In the genomic region with DNA sequence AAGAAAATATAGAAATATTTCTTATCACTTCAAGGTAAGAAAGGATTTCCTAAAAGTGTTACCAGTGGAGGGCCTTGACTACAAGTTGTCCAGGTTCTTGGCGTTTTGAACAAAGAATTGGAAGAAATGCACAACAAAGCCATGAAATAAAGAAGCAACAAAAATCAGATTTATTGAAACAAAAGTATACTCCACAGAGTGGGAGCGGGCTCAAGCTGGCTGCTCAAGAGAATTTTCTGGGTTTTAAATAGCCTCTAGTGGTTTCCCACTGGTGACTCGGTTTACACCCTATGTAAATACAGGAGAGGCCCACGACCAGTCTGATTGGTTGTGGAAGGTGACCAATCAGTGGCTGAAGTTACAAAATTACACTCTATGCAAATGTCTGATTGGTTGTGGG, we compare ENCODE assay signal across 24 cellular contexts.
DNase-seq lines count a peak whose midpoint lies in the region; ATAC-seq, FAIRE-seq and TF ChIP-seq lines count a peak whose summit lies in the region.
"Had no signal": no experiment of that assay in that cellular context is flagged by ENCODE, and none has a peak within 500 bp of the region (broad histone marks: within the 10 kb centered on the region; RNA-seq: fewer than 3 reads in every experiment).

No MANE protein-coding gene starts in this region.

- H3K9me3 ChIP-seq in HepG2 (ENCODE audit: low read length): peaks cover 7% of the 10 kb centered on the region
- H3K9me3 ChIP-seq in right lobe of liver: no peaks in the 10 kb centered on the region
- no peaks in the 10 kb centered on the region for H3K9me3 ChIP-seq in CD8-positive, alpha-beta memory T cell (ENCODE audit: low read length)
- H3K9me3 ChIP-seq: A549 had no signal

- no peak for FAIRE-seq in HepG2 (lab: Jason Lieb, UNC)
- FAIRE-seq: A549, GM12878, GM12892, GM18507 had no signal

- peaks cover 31 to 52% (median 38%) of the 10 kb centered on the region in 3 donors for H3K4me1 Mint-ChIP-seq in CD8-positive, alpha-beta memory T cell
- H3K4me1 Mint-ChIP-seq in immature natural killer cell (peaks cover 37 to 74% of the 10 kb centered on the region in 2 donors), nephron progenitor cell (no peaks in the 10 kb centered on the region)

- no TSS peak for BruUV-seq in HepG2 (replicated peaks; lab: Mats Ljungman, UMichigan)

- H3K79me2 ChIP-seq in HepG2 (ENCODE audit: insufficient read depth, low read length): no peaks in the 10 kb centered on the region

- no peak overlapping the region for H3K4me3 Mint-ChIP-seq in CD8-positive, alpha-beta memory T cell
- H3K4me3 Mint-ChIP-seq in immature natural killer cell (no peak overlapping the region), nephron progenitor cell (no peak overlapping the region)
- H3K4me3 Mint-ChIP-seq: B cell; CD4-positive, alpha-beta T cell; CD8-positive, alpha-beta T cell had no signal

- H3K9ac ChIP-seq in HepG2 (ENCODE audit: insufficient read depth, low read depth, low read length): no peak overlapping the region
- H3K9ac ChIP-seq: BLaER1 treated with 17β-estradiol and CSF1 and Interleukin-3, amounts not matched to agents 10 nM and 100 nM had no signal

- intact Hi-C loops in HepG2 (cut with micrococcal nuclease; ENCODE audit: unreplicated experiment) (no loop called here), right lobe of liver (cut with DNase I) (no loop called here)

- TF ChIP-seq EP300 in HepG2 (IDR thresholded peaks at IDR 0.05; ENCODE audit: low read depth in 2 of 2, low read length in 2 of 2) (no peak), HepG2 (CRISPR knock-in tag; IDR thresholded peaks at IDR 0.05; ENCODE audit: borderline replicate concordance) (no peak)

- H3K27ac ChIP-seq in HepG2 (ENCODE audit: extremely low read length, insufficient read depth, low read length) (no peak overlapping the region), right lobe of liver (no peak overlapping the region)
- H3K27ac ChIP-seq in CD8-positive, alpha-beta memory T cell (ENCODE audit: low read depth, low read length): no peak overlapping the region
- H3K27ac ChIP-seq: 22Rv1; A549; BLaER1 treated with 17β-estradiol and CSF1 and Interleukin-3, amounts not matched to agents 10 nM and 100 nM; C4-2B had no signal

- H3K4me1 ChIP-seq in HepG2 (ENCODE audit: insufficient read depth, low read length): no peaks in the 10 kb centered on the region
- H3K4me1 ChIP-seq in right lobe of liver: no peaks in the 10 kb centered on the region
- H3K4me1 ChIP-seq in CD8-positive, alpha-beta memory T cell (ENCODE audit: insufficient read depth, low read length): no peaks in the 10 kb centered on the region
- H3K4me1 ChIP-seq: A549; BLaER1 treated with 17β-estradiol and CSF1 and Interleukin-3, amounts not matched to agents 10 nM and 100 nM had no signal

- CTCF ChIA-PET in HepG2 (lab: Yijun Ruan, JAX; ENCODE audit: low intra/inter-chr PET ratio, low total read pairs): no interaction called here
- CTCF ChIA-PET in CD8-positive, alpha-beta memory T cell (lab: Charles Lee): no interaction called here

- in situ Hi-C loops in HepG2 (cut with HindIII; ENCODE audit: extremely low pct_ligation_motif_present, low pct_unique_long_range_greater_than_20kb): no loop called here

- TF ChIP-seq CTCF in HepG2 (CRISPR knock-in tag; IDR thresholded peaks at IDR 0.05): no peak
- TF ChIP-seq CTCF in right lobe of liver (IDR thresholded peaks at IDR 0.05): no peak
- no peak for TF ChIP-seq CTCF in nephron progenitor cell (IDR thresholded peaks at IDR 0.05)

- H3K4me3 ChIP-seq in HepG2 (replicated peaks in 1 of 3; ENCODE audit: insufficient read depth in 1 of 3, low read depth in 2 of 3, low read length in 3 of 3) (no peak overlapping the region), right lobe of liver (no peak overlapping the region)
- no peak overlapping the region for H3K4me3 ChIP-seq in CD8-positive, alpha-beta memory T cell (ENCODE audit: low read length)
- H3K4me3 ChIP-seq: A549; BLaER1 treated with 17β-estradiol and CSF1 and Interleukin-3, amounts not matched to agents 10 nM and 100 nM; GM12878 had no signal

- peak overlapping the region in 6 of 8 donors; percentile 11 to 81 (median 42) for H3K27ac Mint-ChIP-seq in CD8-positive, alpha-beta memory T cell
- peak overlapping the region; percentile 58 to 90 (median 82) for H3K27ac Mint-ChIP-seq in immature natural killer cell
- no peak overlapping the region for H3K27ac Mint-ChIP-seq in nephron progenitor cell
- H3K27ac Mint-ChIP-seq: B cell; CD4-positive, alpha-beta T cell; CD8-positive, alpha-beta T cell had no signal

- H3K36me3 ChIP-seq in HepG2 (replicated peaks in 1 of 2; ENCODE audit: control insufficient read depth in 1 of 2, insufficient read depth in 2 of 2, low read length in 2 of 2): no peaks in the 10 kb centered on the region
- no peaks in the 10 kb centered on the region for H3K36me3 ChIP-seq in right lobe of liver
- peaks cover 6% of the 10 kb centered on the region for H3K36me3 ChIP-seq in CD8-positive, alpha-beta memory T cell (ENCODE audit: insufficient read depth, low read length)
- H3K36me3 ChIP-seq: BLaER1 treated with 17β-estradiol and CSF1 and Interleukin-3, amounts not matched to agents 10 nM and 100 nM had no signal

- no peak for DNase-seq in HepG2 (ENCODE audit: low spot score)
- DNase-seq in right lobe of liver: no peak
- no peak for DNase-seq in CD8-positive, alpha-beta memory T cell
- DNase-seq in immature natural killer cell: no peak
- DNase-seq in nephron progenitor cell: no peak
- DNase-seq: AML-193; CD4-positive, alpha-beta T cell; CD8-positive, alpha-beta T cell; COR-L47; DMS 273 treated with DMSO at 0.1 percent for 48 hours; DMS153; DMS53; DMS79; DND-41; EL; GDM1 had no signal

- no peaks in the 10 kb centered on the region for H3K27me3 ChIP-seq in HepG2 (ENCODE audit: control insufficient read depth in 1 of 2, insufficient read depth in 2 of 2, low read length in 2 of 2)
- H3K27me3 ChIP-seq in right lobe of liver: no peaks in the 10 kb centered on the region
- H3K27me3 ChIP-seq in CD8-positive, alpha-beta memory T cell (ENCODE audit: insufficient read depth, low read length, poor library complexity, severe bottlenecking): no peaks in the 10 kb centered on the region
- H3K27me3 ChIP-seq: BLaER1 treated with 17β-estradiol and CSF1 and Interleukin-3, amounts not matched to agents 10 nM and 100 nM had no signal

- ATAC-seq in HepG2: no peak
- no peak for ATAC-seq in right lobe of liver
- ATAC-seq: A549; CD8-positive, alpha-beta T cell; GM12878 had no signal

- 2% methylated on average over 4 of the region's 4 CpGs for WGBS in HepG2 (ENCODE audit: low lambda C conversion rate)
- WGBS in right lobe of liver (ENCODE audit: insufficient coverage, low coverage, low lambda C conversion rate, missing lambda C conversion rate): 76% methylated on average over 4 of the region's 4 CpGs

- no peaks in the 10 kb centered on the region for H3K27me3 Mint-ChIP-seq in CD8-positive, alpha-beta memory T cell
- H3K27me3 Mint-ChIP-seq in immature natural killer cell (ENCODE audit: low read depth in 3 of 3): peaks cover 0 to 4% (median 0%) of the 10 kb centered on the region in 3 donors
- no peaks in the 10 kb centered on the region for H3K27me3 Mint-ChIP-seq in nephron progenitor cell (ENCODE audit: low read depth, poor library complexity)
- H3K27me3 Mint-ChIP-seq: B cell; CD4-positive, alpha-beta T cell had no signal

- H3K4me2 ChIP-seq in HepG2 (ENCODE audit: low read depth, low read length): no peak overlapping the region
- H3K4me2 ChIP-seq: A549; BLaER1 treated with 17β-estradiol and CSF1 and Interleukin-3, amounts not matched to agents 10 nM and 100 nM had no signal

- POLR2A ChIA-PET in HepG2 (lab: Yijun Ruan, JAX): no interaction called here
- POLR2A ChIA-PET in CD8-positive, alpha-beta memory T cell (lab: Charles Lee): no interaction called here

- H4K20me1 ChIP-seq in HepG2 (ENCODE audit: insufficient read depth, low read length): no peaks in the 10 kb centered on the region
- H4K20me1 ChIP-seq: BLaER1 treated with 17β-estradiol and CSF1 and Interleukin-3, amounts not matched to agents 10 nM and 100 nM had no signal

- peaks cover 0 to 6% (median 0%) of the 10 kb centered on the region in 5 donors for H3K9me3 Mint-ChIP-seq in CD8-positive, alpha-beta memory T cell
- H3K9me3 Mint-ChIP-seq in immature natural killer cell: no peaks in the 10 kb centered on the region
- H3K9me3 Mint-ChIP-seq in nephron progenitor cell: peaks cover 12% of the 10 kb centered on the region
- H3K9me3 Mint-ChIP-seq: CD4-positive, alpha-beta T cell had no signal

- no peak for TF ChIP-seq RAD21 in HepG2 (CRISPR knock-in tag; IDR thresholded peaks at IDR 0.05)

- H3K36me3 Mint-ChIP-seq in CD8-positive, alpha-beta memory T cell: peaks cover 28 to 73% (median 29%) of the 10 kb centered on the region in 3 donors
- H3K36me3 Mint-ChIP-seq in immature natural killer cell (peaks cover 31 to 54% (median 36%) of the 10 kb centered on the region in 3 donors), nephron progenitor cell (ENCODE audit: low read depth) (peaks cover 14% of the 10 kb centered on the region)

- H2AFZ ChIP-seq in HepG2 (ENCODE audit: low read length): no peak overlapping the region

- TF ChIP-seq POLR2A in HepG2 (IDR thresholded peaks at IDR 0.05; ENCODE audit: insufficient read depth in 1 of 2, low read depth in 2 of 2, low read length in 2 of 2): no peak
- no peak for TF ChIP-seq POLR2A in right lobe of liver (IDR thresholded peaks at IDR 0.05)

TF ChIP-seq in HepG2, 621 proteins besides CTCF, POLR2A, EP300 and RAD21:
- peak; percentile 97 for TF ChIP-seq ZNF20 (CRISPR knock-in tag; IDR thresholded peaks at IDR 0.05)
- TF ChIP-seq ATAD3A (CRISPR knock-in tag; IDR thresholded peaks at IDR 0.05): no peak
- TF ChIP-seq, protein P1, sequence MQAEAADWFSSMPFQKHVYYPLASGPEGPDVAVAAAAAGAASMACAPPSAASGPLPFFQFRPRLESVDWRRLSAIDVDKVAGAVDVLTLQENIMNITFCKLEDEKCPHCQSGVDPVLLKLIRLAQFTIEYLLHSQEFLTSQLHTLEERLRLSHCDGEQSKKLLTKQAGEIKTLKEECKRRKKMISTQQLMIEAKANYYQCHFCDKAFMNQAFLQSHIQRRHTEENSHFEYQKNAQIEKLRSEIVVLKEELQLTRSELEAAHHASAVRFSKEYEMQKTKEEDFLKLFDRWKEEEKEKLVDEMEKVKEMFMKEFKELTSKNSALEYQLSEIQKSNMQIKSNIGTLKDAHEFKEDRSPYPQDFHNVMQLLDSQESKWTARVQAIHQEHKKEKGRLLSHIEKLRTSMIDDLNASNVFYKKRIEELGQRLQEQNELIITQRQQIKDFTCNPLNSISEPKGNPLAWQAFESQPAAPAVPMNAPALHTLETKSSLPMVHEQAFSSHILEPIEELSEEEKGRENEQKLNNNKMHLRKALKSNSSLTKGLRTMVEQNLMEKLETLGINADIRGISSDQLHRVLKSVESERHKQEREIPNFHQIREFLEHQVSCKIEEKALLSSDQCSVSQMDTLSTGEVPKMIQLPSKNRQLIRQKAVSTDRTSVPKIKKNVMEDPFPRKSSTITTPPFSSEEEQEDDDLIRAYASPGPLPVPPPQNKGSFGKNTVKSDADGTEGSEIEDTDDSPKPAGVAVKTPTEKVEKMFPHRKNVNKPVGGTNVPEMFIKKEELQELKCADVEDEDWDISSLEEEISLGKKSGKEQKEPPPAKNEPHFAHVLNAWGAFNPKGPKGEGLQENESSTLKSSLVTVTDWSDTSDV (CRISPR knock-in tag; IDR thresholded peaks at IDR 0.05): no peak
